In the genomic region with DNA sequence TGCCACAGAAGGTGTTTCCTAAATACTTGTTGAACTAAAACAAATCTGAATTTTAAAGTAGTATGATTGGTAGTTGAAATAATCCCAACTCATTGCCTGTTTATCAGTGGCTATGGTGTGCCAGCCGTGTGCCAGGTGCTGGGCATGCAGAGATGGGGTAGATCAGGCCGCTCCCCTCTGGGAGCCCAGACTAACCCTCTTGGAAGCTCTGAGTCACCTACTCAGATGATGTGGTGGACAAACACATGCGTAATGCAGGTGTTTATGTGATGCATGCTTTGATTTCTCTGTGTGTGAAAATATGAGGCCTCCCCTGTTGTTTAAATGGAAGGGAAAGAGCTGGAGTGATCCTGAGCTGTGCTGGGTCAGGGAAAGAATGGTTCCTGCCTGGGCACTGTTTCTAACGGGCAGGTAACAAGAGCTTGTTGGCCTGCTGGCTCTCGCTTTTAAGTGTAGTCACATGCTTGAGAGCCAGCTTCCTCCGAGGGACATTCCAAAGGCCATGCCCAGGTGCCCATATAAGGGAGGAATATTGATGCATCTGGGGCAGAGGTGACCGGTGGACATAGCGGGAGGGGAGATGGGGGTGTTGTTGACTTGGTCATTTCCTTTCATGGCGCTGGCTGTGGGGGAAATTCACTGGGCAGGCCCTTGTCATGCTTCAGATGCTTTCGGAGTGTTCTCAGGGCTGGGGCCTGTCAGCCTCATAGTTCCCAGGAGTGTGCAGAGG, we compare ENCODE assay signal across 15 cellular contexts. TPM values are rescaled to one million over a fixed set of nuclear protein-coding genes. Genes with fewer than 3 reads are reported as not detected.
DNase-seq lines count a peak whose midpoint lies in the region; ATAC-seq and TF ChIP-seq lines count a peak whose summit lies in the region.
"Had no signal": no experiment of that assay in that cellular context is flagged by ENCODE, and none has a peak within 500 bp of the region (broad histone marks: within the 10 kb centered on the region; RNA-seq: fewer than 3 reads in every experiment).

No MANE protein-coding gene starts in this region.

- H3K4me3 Mint-ChIP-seq in stimulated activated naive CD8-positive, alpha-beta T cell treated with anti-CD3 and anti-CD28 coated beads, Interleukin-15, Interleukin-2, amounts not matched to agents 100 ng/mL and 50 ng/mL, for 24 hours = no peak overlapping the region
- no peak overlapping the region for H3K4me3 Mint-ChIP-seq in memory B cell
- H3K4me3 Mint-ChIP-seq: brain had no signal

- H3K4me1 ChIP-seq in esophagus muscularis mucosa = peaks cover 43 to 67% (median 53%) of the 10 kb centered on the region in 4 donors

- H3K4me3 ChIP-seq in esophagus muscularis mucosa = no peak overlapping the region

- DNase-seq in stimulated activated naive CD8-positive, alpha-beta T cell treated with anti-CD3 and anti-CD28 coated beads, Interleukin-15, Interleukin-2, amounts not matched to agents 100 U/mL and 50 U/mL, for 24 hours = no peak
- DNase-seq in esophagus muscularis mucosa (ENCODE audit: extremely low spot score) = no peak
- DNase-seq in memory B cell (ENCODE audit: low spot score in 2 of 2) = no peak
- no peak for DNase-seq in NCI-H1436 (lab: John Stamatoyannopoulos, UW)
- DNase-seq: AML-193; NCI-H146; nucleus accumbens; stimulated activated CD4-positive, alpha-beta T cell treated with anti-CD3 and anti-CD28 coated beads, Interleukin-2, amount 100 ng/mL, for 48 hours; substantia nigra; T-helper 2 cell had no signal

- H3K27me3 Mint-ChIP-seq in stimulated activated naive CD8-positive, alpha-beta T cell treated with anti-CD3 and anti-CD28 coated beads, Interleukin-15, Interleukin-2, amounts not matched to agents 100 ng/mL and 50 ng/mL, for 24 hours = no peaks in the 10 kb centered on the region
- H3K27me3 Mint-ChIP-seq in memory B cell = no peaks in the 10 kb centered on the region
- H3K27me3 Mint-ChIP-seq: brain had no signal

- no peak for ATAC-seq in stimulated activated naive CD8-positive, alpha-beta T cell treated with anti-CD3 and anti-CD28 coated beads, Interleukin-15, Interleukin-2, amounts not matched to agents 100 U/mL and 50 U/mL, for 24 hours
- ATAC-seq in memory B cell (ENCODE audit: low read depth) (no peak), GM21423 (IDR thresholded peaks at IDR 0.05; ENCODE audit: unreplicated experiment) (no peak), HG02678 (IDR thresholded peaks at IDR 0.05; ENCODE audit: unreplicated experiment) (no peak), HG03175 (IDR thresholded peaks at IDR 0.05; ENCODE audit: unreplicated experiment) (no peak)

- TF ChIP-seq CTCF in esophagus muscularis mucosa (IDR thresholded peaks at IDR 0.05) = no peak

- WGBS in esophagus muscularis mucosa = 48% methylated on average over 8 of the region's 10 CpGs

- no peaks in the 10 kb centered on the region for H3K27me3 ChIP-seq in esophagus muscularis mucosa

- no peaks in the 10 kb centered on the region for H3K9me3 ChIP-seq in esophagus muscularis mucosa

- TF ChIP-seq POLR2A in esophagus muscularis mucosa (IDR thresholded peaks at IDR 0.05; ENCODE audit: low read depth) = no peak

- peak overlapping the region; percentile 28 for H3K27ac Mint-ChIP-seq in stimulated activated naive CD8-positive, alpha-beta T cell treated with anti-CD3 and anti-CD28 coated beads, Interleukin-15, Interleukin-2, amounts not matched to agents 100 ng/mL and 50 ng/mL, for 24 hours
- H3K27ac Mint-ChIP-seq in memory B cell = peak overlapping the region; percentile 69
- H3K27ac Mint-ChIP-seq: brain had no signal

- no peaks in the 10 kb centered on the region for H3K9me3 Mint-ChIP-seq in stimulated activated naive CD8-positive, alpha-beta T cell treated with anti-CD3 and anti-CD28 coated beads, Interleukin-15, Interleukin-2, amounts not matched to agents 100 ng/mL and 50 ng/mL, for 24 hours
- H3K9me3 Mint-ChIP-seq in memory B cell = no peaks in the 10 kb centered on the region
- H3K9me3 Mint-ChIP-seq: brain had no signal

- H3K36me3 ChIP-seq in esophagus muscularis mucosa = peaks cover 42 to 95% (median 82%) of the 10 kb centered on the region in 4 donors

- intact Hi-C loops in esophagus muscularis mucosa (cut with DNase I) = no loop called here

- TF ChIP-seq EP300 in esophagus muscularis mucosa (IDR thresholded peaks at IDR 0.05) = peak; percentile 74

- peaks cover 54% of the 10 kb centered on the region for H3K36me3 Mint-ChIP-seq in stimulated activated naive CD8-positive, alpha-beta T cell treated with anti-CD3 and anti-CD28 coated beads, Interleukin-15, Interleukin-2, amounts not matched to agents 100 ng/mL and 50 ng/mL, for 24 hours (ENCODE audit: low read depth)
- H3K36me3 Mint-ChIP-seq in memory B cell = peaks cover 32% of the 10 kb centered on the region

- H3K27ac ChIP-seq in esophagus muscularis mucosa (replicated peaks in 1 of 4) = peak overlapping the region; percentile 86 to 96 (median 93)

- peaks cover 18% of the 10 kb centered on the region for H3K4me1 Mint-ChIP-seq in stimulated activated naive CD8-positive, alpha-beta T cell treated with anti-CD3 and anti-CD28 coated beads, Interleukin-15, Interleukin-2, amounts not matched to agents 100 ng/mL and 50 ng/mL, for 24 hours (ENCODE audit: low read depth)
- peaks cover 12% of the 10 kb centered on the region for H3K4me1 Mint-ChIP-seq in memory B cell
- H3K4me1 Mint-ChIP-seq: brain had no signal

RNA-seq across cellular contexts. Expression of a gene that starts 10.2 kb away (rescaled TPM):
- total RNA-seq in esophagus muscularis mucosa = 100 to 1,000 TPM; 166 to 242 (median 191) TPM

RNA-seq across cellular contexts. Expression of a gene that starts 28.8 kb away (rescaled TPM):
- 10 to 100 TPM; 30.7 to 52.3 (median 39.8) TPM for total RNA-seq in esophagus muscularis mucosa

RNA-seq across cellular contexts. Expression of a gene that starts 56.0 kb away (rescaled TPM):
- total RNA-seq in esophagus muscularis mucosa = 100 to 1,000 TPM in 1 of 4 donors, 10 to 100 TPM in 3; 67.5 to 111 (median 75.0) TPM
